In genomic region chr7:122006687-122007086, GRCh38 we compare ENCODE assay signal across 16 cellular contexts.
DNase-seq lines count a peak whose midpoint lies in the region; ATAC-seq, FAIRE-seq and TF ChIP-seq lines count a peak whose summit lies in the region.
"Had no signal": no experiment of that assay in that cellular context is flagged by ENCODE, and none has a peak within 500 bp of the region (broad histone marks: within the 10 kb centered on the region; RNA-seq: fewer than 3 reads in every experiment).

No MANE protein-coding gene starts in this region.

- H3K4me3 ChIP-seq in endodermal cell (ENCODE audit: low read length) (no peak overlapping the region), Karpas-422 (ENCODE audit: low read length) (no peak overlapping the region)

- no peaks in the 10 kb centered on the region for H3K9me2 ChIP-seq in Karpas-422 (replicated peaks; ENCODE audit: insufficient read depth, low read length)

- H3K4me2 ChIP-seq in Karpas-422 (ENCODE audit: low read depth, low read length, poor library complexity, severe bottlenecking) = no peak overlapping the region

- H3K4me1 ChIP-seq in endodermal cell (ENCODE audit: control insufficient read depth, insufficient read depth, low read length) (no peaks in the 10 kb centered on the region), Karpas-422 (ENCODE audit: low read length) (no peaks in the 10 kb centered on the region)
- H3K4me1 ChIP-seq: parathyroid adenoma had no signal

- H3K9me3 ChIP-seq in endodermal cell (ENCODE audit: control insufficient read depth, low read length) = no peaks in the 10 kb centered on the region
- no peaks in the 10 kb centered on the region for H3K9me3 ChIP-seq in Karpas-422 (ENCODE audit: low read length)

- CTCF ChIA-PET in activated CD8-positive, alpha-beta memory T cell treated with anti-CD3 and anti-CD28 coated beads, Interleukin-2, amount 10 ng/mL, durations not matched to agents 7 days and 5 days (lab: Charles Lee) = no interaction called here

- no peaks in the 10 kb centered on the region for H3K79me2 ChIP-seq in Karpas-422 (ENCODE audit: low read length)
- H3K79me2 ChIP-seq: parathyroid adenoma had no signal

- no peak overlapping the region for H3K9ac ChIP-seq in endodermal cell (ENCODE audit: extremely low read depth, low read length, poor library complexity, severe bottlenecking)
- no peak overlapping the region for H3K9ac ChIP-seq in Karpas-422 (ENCODE audit: low read length)
- H3K9ac ChIP-seq: parathyroid adenoma had no signal

- H3K27ac ChIP-seq in endodermal cell (ENCODE audit: low read depth, low read length) = no peak overlapping the region
- H3K27ac ChIP-seq in Karpas-422 (ENCODE audit: low read length) = no peak overlapping the region
- H3K27ac ChIP-seq: parathyroid adenoma had no signal

- H3K4me1 Mint-ChIP-seq in endodermal cell = peaks cover 5% of the 10 kb centered on the region
- H3K4me1 Mint-ChIP-seq in activated CD8-positive, alpha-beta memory T cell treated with anti-CD3 and anti-CD28 coated beads, Interleukin-2, amount 10 ng/mL, durations not matched to agents 7 days and 5 days = no peaks in the 10 kb centered on the region
- H3K4me1 Mint-ChIP-seq: activated naive CD8-positive, alpha-beta T cell treated with anti-CD3 and anti-CD28 coated beads for 36 hours; central memory CD8-positive, alpha-beta T cell; T-cell had no signal

- no peaks in the 10 kb centered on the region for H3K27me3 ChIP-seq in endodermal cell (ENCODE audit: control insufficient read depth, insufficient read depth, low read length, poor library complexity, severe bottlenecking)
- no peaks in the 10 kb centered on the region for H3K27me3 ChIP-seq in Karpas-422 (ENCODE audit: low read length)

- DNase-seq in COLO829 (ENCODE audit: low spot score) (peak; percentile 69), M059J (ENCODE audit: low read depth) (peak; percentile 4), NCI-H748 (lab: John Stamatoyannopoulos, UW; ENCODE audit: unreplicated experiment) (peak; percentile 92), endodermal cell (peak; percentile 60), Karpas-422 (no peak), GM19239 (ENCODE audit: insufficient read length, low spot score) (no peak)
- DNase-seq in activated CD8-positive, alpha-beta memory T cell treated with anti-CD3 and anti-CD28 coated beads, Interleukin-2, amount 10 ng/mL, durations not matched to agents 7 days and 5 days = no peak
- DNase-seq: activated CD4-positive, alpha-beta T cell treated with anti-CD3 and anti-CD28 coated beads for 1 hour; activated naive CD8-positive, alpha-beta T cell treated with anti-CD3 and anti-CD28 coated beads for 36 hours; kidney glomerular epithelial cell; NCI-H1092 treated with DMSO at 0.1 percent for 48 hours; T-cell had no signal

- H3K27me3 Mint-ChIP-seq in endodermal cell (ENCODE audit: insufficient read depth) = no peaks in the 10 kb centered on the region
- H3K27me3 Mint-ChIP-seq in activated CD8-positive, alpha-beta memory T cell treated with anti-CD3 and anti-CD28 coated beads, Interleukin-2, amount 10 ng/mL, durations not matched to agents 7 days and 5 days = no peaks in the 10 kb centered on the region
- H3K27me3 Mint-ChIP-seq: activated naive CD8-positive, alpha-beta T cell treated with anti-CD3 and anti-CD28 coated beads for 36 hours; central memory CD8-positive, alpha-beta T cell; T-cell had no signal

- H3K36me3 Mint-ChIP-seq in endodermal cell (ENCODE audit: low read depth) = peaks cover 3% of the 10 kb centered on the region
- no peaks in the 10 kb centered on the region for H3K36me3 Mint-ChIP-seq in activated CD8-positive, alpha-beta memory T cell treated with anti-CD3 and anti-CD28 coated beads, Interleukin-2, amount 10 ng/mL, durations not matched to agents 7 days and 5 days
- H3K36me3 Mint-ChIP-seq: activated naive CD8-positive, alpha-beta T cell treated with anti-CD3 and anti-CD28 coated beads for 36 hours; T-cell had no signal

- H3K9me3 Mint-ChIP-seq in endodermal cell = no peaks in the 10 kb centered on the region
- no peaks in the 10 kb centered on the region for H3K9me3 Mint-ChIP-seq in activated CD8-positive, alpha-beta memory T cell treated with anti-CD3 and anti-CD28 coated beads, Interleukin-2, amount 10 ng/mL, durations not matched to agents 7 days and 5 days (ENCODE audit: low read depth)
- H3K9me3 Mint-ChIP-seq: activated naive CD8-positive, alpha-beta T cell treated with anti-CD3 and anti-CD28 coated beads for 36 hours had no signal

- no peak overlapping the region for H3K27ac Mint-ChIP-seq in endodermal cell
- H3K27ac Mint-ChIP-seq in activated CD8-positive, alpha-beta memory T cell treated with anti-CD3 and anti-CD28 coated beads, Interleukin-2, amount 10 ng/mL, durations not matched to agents 7 days and 5 days = no peak overlapping the region
- H3K27ac Mint-ChIP-seq: activated naive CD8-positive, alpha-beta T cell treated with anti-CD3 and anti-CD28 coated beads for 36 hours; T-cell had no signal

- no peak for ATAC-seq in activated CD8-positive, alpha-beta memory T cell treated with anti-CD3 and anti-CD28 coated beads, Interleukin-2, amount 10 ng/mL, durations not matched to agents 7 days and 5 days
- no peak for ATAC-seq in GM19023 (IDR thresholded peaks at IDR 0.05; ENCODE audit: unreplicated experiment)
- ATAC-seq: T-cell had no signal

- no peak overlapping the region for H3K4me3 Mint-ChIP-seq in endodermal cell
- no peak overlapping the region for H3K4me3 Mint-ChIP-seq in activated CD8-positive, alpha-beta memory T cell treated with anti-CD3 and anti-CD28 coated beads, Interleukin-2, amount 10 ng/mL, durations not matched to agents 7 days and 5 days
- H3K4me3 Mint-ChIP-seq: activated naive CD8-positive, alpha-beta T cell treated with anti-CD3 and anti-CD28 coated beads for 36 hours; central memory CD8-positive, alpha-beta T cell; T-cell had no signal

- no peaks in the 10 kb centered on the region for H4K20me1 ChIP-seq in Karpas-422 (ENCODE audit: insufficient read depth, low read depth, low read length)

- no peak for FAIRE-seq in GM19239 (lab: Jason Lieb, UNC)
- FAIRE-seq: GM12892 had no signal

- H3K36me3 ChIP-seq in endodermal cell (ENCODE audit: control insufficient read depth, insufficient read depth, low read length) = no peaks in the 10 kb centered on the region
- H3K36me3 ChIP-seq in Karpas-422 (ENCODE audit: insufficient read depth, low read length) = no peaks in the 10 kb centered on the region

- WGBS in endodermal cell (ENCODE audit: insufficient coverage in 1 of 2, insufficient read length in 1 of 2), 2 experiments = 42 to 80% methylated on average over 1 to 2 of the region's 2 CpGs

- peak; percentile 60 for TF ChIP-seq CTCF in endodermal cell (conservative IDR thresholded peaks at IDR 0.05)

- H2AFZ ChIP-seq in Karpas-422 (ENCODE audit: low read length) = no peak overlapping the region
- H2AFZ ChIP-seq: parathyroid adenoma had no signal

Comparison
In these comparisons a context has a peak if more than half of its experiments do, and no peak if none do; other contexts are left out.
1. DNase-seq: peak in COLO829 (single experiment), M059J (single experiment), NCI-H748 (single experiment) and endodermal cell (single experiment); none in Karpas-422 (single experiment), activated CD8-positive, alpha-beta memory T cell treated with anti-CD3 and anti-CD28 coated beads, Interleukin-2, amount 10 ng/mL, durations not matched to agents 7 days and 5 days (single experiment) and GM19239 (single experiment).